12 cellular contexts compared by ENCODE assay signal in the genomic region with DNA sequence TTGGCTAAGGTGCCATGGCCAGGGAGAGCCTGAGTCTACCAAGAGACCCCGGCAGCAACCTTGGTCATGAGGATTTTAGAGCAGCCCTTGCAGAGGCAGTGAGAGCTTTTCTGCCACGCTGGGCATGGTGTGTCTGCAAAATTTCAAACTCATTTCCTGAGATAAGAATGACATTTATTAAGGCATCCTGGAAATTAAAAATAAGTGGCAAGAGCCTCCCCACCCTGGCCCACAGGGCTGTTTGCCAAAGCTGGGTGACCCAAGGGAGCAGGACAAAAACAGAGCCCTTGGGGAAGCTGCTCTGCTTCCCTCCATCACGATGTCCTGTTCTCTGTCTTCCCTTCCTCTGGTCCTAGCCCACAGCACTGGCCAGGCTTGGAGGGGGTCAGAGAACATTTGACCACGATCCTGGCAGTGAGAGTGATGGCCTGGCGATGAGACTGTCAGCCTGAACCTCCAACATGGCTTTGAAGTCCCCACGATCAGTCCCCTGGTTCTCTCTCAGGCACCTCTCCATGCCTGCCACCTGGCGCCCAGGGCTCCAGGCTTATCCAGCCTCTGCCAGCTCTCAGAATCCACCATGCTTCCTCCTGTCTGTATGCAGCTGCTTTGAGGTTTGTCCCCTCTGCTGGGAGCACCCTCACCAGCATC.
DNase-seq lines count a peak whose midpoint lies in the region; ATAC-seq and TF ChIP-seq lines count a peak whose summit lies in the region.
"Had no signal": no experiment of that assay in that cellular context is flagged by ENCODE, and none has a peak within 500 bp of the region (broad histone marks: within the 10 kb centered on the region; RNA-seq: fewer than 3 reads in every experiment).

No MANE protein-coding gene starts in this region.

- H3K27ac ChIP-seq in left ventricle myocardium inferior (replicated peaks) (peak overlapping the region; percentile 85), osteoblast (ENCODE audit: low read depth, low read length) (no peak overlapping the region), upper lobe of right lung (peak overlapping the region; percentile 61)
- H3K27ac ChIP-seq: 22Rv1, WERI-Rb-1 had no signal

- H3K4me3 ChIP-seq in left ventricle myocardium inferior (peak overlapping the region; percentile 15), osteoblast (ENCODE audit: insufficient read depth, low read length) (no peak overlapping the region), upper lobe of right lung (no peak overlapping the region)

- H4K20me1 ChIP-seq in osteoblast (ENCODE audit: insufficient read depth, low read length): no peaks in the 10 kb centered on the region

- peaks cover 71% of the 10 kb centered on the region for H3K4me1 ChIP-seq in left ventricle myocardium inferior
- H3K4me1 ChIP-seq in osteoblast (ENCODE audit: insufficient read depth, low read length): peaks cover 44% of the 10 kb centered on the region
- H3K4me1 ChIP-seq in upper lobe of right lung: peaks cover 15% of the 10 kb centered on the region

- no peak for ATAC-seq in upper lobe of right lung
- ATAC-seq in HG03342 (IDR thresholded peaks at IDR 0.05; ENCODE audit: unreplicated experiment): no peak

- H3K9me3 ChIP-seq in left ventricle myocardium inferior (replicated peaks) (peaks cover 17% of the 10 kb centered on the region), osteoblast (ENCODE audit: low read depth, low read length) (no peaks in the 10 kb centered on the region), upper lobe of right lung (no peaks in the 10 kb centered on the region)

- H3K36me3 ChIP-seq in left ventricle myocardium inferior (no peaks in the 10 kb centered on the region), osteoblast (ENCODE audit: insufficient read depth, low read length) (no peaks in the 10 kb centered on the region), upper lobe of right lung (no peaks in the 10 kb centered on the region)
- H3K36me3 ChIP-seq: WERI-Rb-1 had no signal

- intact Hi-C loops in left ventricle myocardium inferior (cut with micrococcal nuclease): no loop called here
- intact Hi-C loops in upper lobe of right lung (cut with DNase I): no loop called here

- no peak for TF ChIP-seq CTCF in left ventricle myocardium inferior (IDR thresholded peaks at IDR 0.05; ENCODE audit: borderline replicate concordance)
- no peak for TF ChIP-seq CTCF in osteoblast (IDR thresholded peaks at IDR 0.05; ENCODE audit: extremely low read depth, low read depth, low read length)
- TF ChIP-seq CTCF in upper lobe of right lung (IDR thresholded peaks at IDR 0.05): no peak

- no peak overlapping the region for H3K4me2 ChIP-seq in osteoblast (ENCODE audit: insufficient read depth, low read length)

- DNase-seq in DMS 273 (lab: John Stamatoyannopoulos, UW; ENCODE audit: unreplicated experiment): peak; percentile 3
- DNase-seq in DMS 273 treated with DMSO at 0.1 percent for 48 hours (lab: John Stamatoyannopoulos, UW): no peak
- peak; percentile 48 for DNase-seq in left ventricle myocardium inferior
- peak; percentile 80 for DNase-seq in osteoblast (ENCODE audit: insufficient read length, low spot score, missing footprints)
- no peak for DNase-seq in upper lobe of right lung
- no peak for DNase-seq in iPS-NIHi7 (ENCODE audit: extremely low spot score)
- DNase-seq in pons (ENCODE audit: low spot score): no peak
- DNase-seq: NCI-H774, SHP77 treated with DMSO at 0.1 percent for 48 hours, WERI-Rb-1 had no signal

- no peaks in the 10 kb centered on the region for H3K79me2 ChIP-seq in osteoblast (ENCODE audit: insufficient read depth, low read length)

- H2AFZ ChIP-seq in osteoblast (ENCODE audit: low read length): peak overlapping the region; percentile 66

- no peaks in the 10 kb centered on the region for H3K27me3 ChIP-seq in left ventricle myocardium inferior (ENCODE audit: low read depth)
- H3K27me3 ChIP-seq in osteoblast (ENCODE audit: insufficient read depth, low read length): no peaks in the 10 kb centered on the region
- H3K27me3 ChIP-seq in upper lobe of right lung: no peaks in the 10 kb centered on the region

Comparison
In these comparisons a context has a peak if more than half of its experiments do, and no peak if none do; other contexts are left out.
1. DNase-seq: peak in DMS 273 (single experiment), left ventricle myocardium inferior (single experiment) and osteoblast (single experiment); none in DMS 273 treated with DMSO at 0.1 percent for 48 hours (single experiment), upper lobe of right lung (single experiment), iPS-NIHi7 (single experiment) and pons (single experiment).